ENCODE assay signal across 15 cellular contexts in the genomic region with DNA sequence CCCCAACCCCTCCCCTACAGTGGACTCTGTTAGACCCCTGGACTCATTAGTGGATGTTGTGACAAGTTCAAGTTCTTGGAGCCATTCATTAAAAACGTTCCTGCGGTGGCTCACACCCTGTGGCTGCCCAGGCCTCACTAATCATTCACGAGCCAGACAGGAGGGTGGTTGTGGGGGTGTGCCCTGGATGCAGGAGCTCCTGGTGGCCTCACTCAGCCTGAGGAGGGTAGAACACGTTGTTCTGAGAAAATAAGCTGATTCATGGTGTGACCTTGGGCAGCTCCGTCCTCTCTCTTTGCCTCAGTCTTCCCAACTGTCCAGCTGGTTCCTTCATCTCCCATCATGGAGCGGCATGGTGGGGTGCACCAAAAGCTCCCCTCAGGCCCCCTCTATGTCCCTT. TPM values are rescaled to one million over a fixed set of nuclear protein-coding genes. Genes with fewer than 3 reads are reported as not detected.
DNase-seq lines count a peak whose midpoint lies in the region; ATAC-seq, FAIRE-seq and TF ChIP-seq lines count a peak whose summit lies in the region.
"Had no signal": no experiment of that assay in that cellular context is flagged by ENCODE, and none has a peak within 500 bp of the region (broad histone marks: within the 10 kb centered on the region; RNA-seq: fewer than 3 reads in every experiment).

No MANE protein-coding gene starts in this region.

- no peak overlapping the region for H3K27ac ChIP-seq in HepG2 (ENCODE audit: extremely low read length, insufficient read depth, low read length)
- H3K27ac ChIP-seq in right lobe of liver: no peak overlapping the region
- peak overlapping the region; percentile 73 to 82 for H3K27ac ChIP-seq in kidney (ENCODE audit: low read depth in 2 of 2, low read length in 2 of 2)
- H3K27ac ChIP-seq: BLaER1 had no signal

- peaks cover 4% of the 10 kb centered on the region for H3K9me3 Mint-ChIP-seq in osteocyte (ENCODE audit: unreplicated experiment)

- intact Hi-C loops in HepG2 (cut with micrococcal nuclease; ENCODE audit: unreplicated experiment) (no loop called here), right lobe of liver (cut with DNase I) (no loop called here), kidney (cut with DNase I) (no loop called here)

- H2AFZ ChIP-seq in HepG2 (ENCODE audit: low read length): no peak overlapping the region

- no peak for TF ChIP-seq RAD21 in HepG2 (CRISPR knock-in tag; IDR thresholded peaks at IDR 0.05)

- TF ChIP-seq EP300 in HepG2 (IDR thresholded peaks at IDR 0.05; ENCODE audit: low read depth in 2 of 2, low read length in 2 of 2) (no peak), HepG2 (CRISPR knock-in tag; IDR thresholded peaks at IDR 0.05; ENCODE audit: borderline replicate concordance) (no peak)

- no peaks in the 10 kb centered on the region for H3K79me2 ChIP-seq in HepG2 (ENCODE audit: insufficient read depth, low read length)

- H3K27me3 ChIP-seq in HepG2 (ENCODE audit: control insufficient read depth in 1 of 2, insufficient read depth in 2 of 2, low read length in 2 of 2) (no peaks in the 10 kb centered on the region), right lobe of liver (no peaks in the 10 kb centered on the region)
- H3K27me3 ChIP-seq: BLaER1 had no signal

- H3K4me1 Mint-ChIP-seq in osteocyte (ENCODE audit: unreplicated experiment): no peaks in the 10 kb centered on the region
- H3K4me1 Mint-ChIP-seq: CD4-positive, CD25-positive, alpha-beta regulatory T cell had no signal

- 52% methylated on average over 6 of the region's 6 CpGs for WGBS in HepG2 (ENCODE audit: low lambda C conversion rate)
- WGBS in right lobe of liver (ENCODE audit: insufficient coverage, low coverage, low lambda C conversion rate, missing lambda C conversion rate): 100% methylated on average over 1 of the region's 6 CpGs

- H3K4me3 ChIP-seq in HepG2 (replicated peaks in 1 of 3; ENCODE audit: insufficient read depth in 1 of 3, low read depth in 2 of 3, low read length in 3 of 3) (no peak overlapping the region), right lobe of liver (no peak overlapping the region), kidney (ENCODE audit: low read length in 2 of 2) (no peak overlapping the region)
- H3K4me3 ChIP-seq: BLaER1 had no signal

- H3K4me3 Mint-ChIP-seq in osteocyte (ENCODE audit: unreplicated experiment): no peak overlapping the region
- H3K4me3 Mint-ChIP-seq: CD4-positive, CD25-positive, alpha-beta regulatory T cell had no signal

- H3K36me3 ChIP-seq in HepG2 (replicated peaks in 1 of 2; ENCODE audit: control insufficient read depth in 1 of 2, insufficient read depth in 2 of 2, low read length in 2 of 2) (peaks cover 9 to 14% of the 10 kb centered on the region in 2 experiments; a peak in 4 of 5 replicates), right lobe of liver (no peaks in the 10 kb centered on the region), kidney (ENCODE audit: control insufficient read depth in 1 of 2, insufficient read depth in 2 of 2, low read length in 2 of 2) (peaks cover 3 to 4% of the 10 kb centered on the region in 2 donors)
- H3K36me3 ChIP-seq: BLaER1 had no signal

- no peaks in the 10 kb centered on the region for H4K20me1 ChIP-seq in HepG2 (ENCODE audit: insufficient read depth, low read length)
- H4K20me1 ChIP-seq: BLaER1 had no signal

- H3K9me3 ChIP-seq in HepG2 (ENCODE audit: low read length): peaks cover 12% of the 10 kb centered on the region
- H3K9me3 ChIP-seq in right lobe of liver: no peaks in the 10 kb centered on the region
- no peaks in the 10 kb centered on the region for H3K9me3 ChIP-seq in kidney (ENCODE audit: control insufficient read depth in 1 of 2, low read length in 2 of 2)
- H3K9me3 ChIP-seq: BLaER1 had no signal

- no peak overlapping the region for H3K9ac ChIP-seq in HepG2 (ENCODE audit: insufficient read depth, low read depth, low read length)
- no peak overlapping the region for H3K9ac ChIP-seq in kidney (ENCODE audit: low read length in 2 of 2)
- H3K9ac ChIP-seq: BLaER1 had no signal

- in situ Hi-C loops in HepG2 (cut with HindIII; ENCODE audit: extremely low pct_ligation_motif_present, low pct_unique_long_range_greater_than_20kb): no loop called here

- TF ChIP-seq CTCF in HepG2 (CRISPR knock-in tag; IDR thresholded peaks at IDR 0.05) (no peak), right lobe of liver (IDR thresholded peaks at IDR 0.05) (no peak), kidney (IDR thresholded peaks at IDR 0.05; ENCODE audit: borderline replicate concordance, extremely low read depth, insufficient read depth) (no peak), osteocyte (IDR thresholded peaks at IDR 0.05) (no peak)

- CTCF ChIA-PET in HepG2 (lab: Yijun Ruan, JAX; ENCODE audit: low intra/inter-chr PET ratio, low total read pairs): no interaction called here

- POLR2A ChIA-PET in HepG2 (lab: Yijun Ruan, JAX): interaction anchor here (1.3 to 4.2 kb wide), 2 partner anchors 11 to 15 kb away, joined by 3 to 31 read pairs; a partner anchor contains a TSS

- H3K27me3 Mint-ChIP-seq in osteocyte (ENCODE audit: unreplicated experiment): peaks cover 2% of the 10 kb centered on the region

- H3K4me2 ChIP-seq in HepG2 (ENCODE audit: low read depth, low read length): no peak overlapping the region
- H3K4me2 ChIP-seq: BLaER1 had no signal

- FAIRE-seq in HepG2 (lab: Jason Lieb, UNC) (no peak), kidney (lab: Jason Lieb, UNC) (no peak)

- H3K4me1 ChIP-seq in HepG2 (ENCODE audit: insufficient read depth, low read length) (peaks cover 93% of the 10 kb centered on the region), right lobe of liver (peaks cover 0 to 11% (median 0%) of the 10 kb centered on the region in 4 donors), kidney (ENCODE audit: control insufficient read depth in 1 of 2, insufficient read depth in 1 of 2, low read depth in 1 of 2, low read length in 2 of 2) (peaks cover 8 to 32% of the 10 kb centered on the region in 2 donors)
- H3K4me1 ChIP-seq: BLaER1 had no signal

- TF ChIP-seq POLR2A in HepG2 (IDR thresholded peaks at IDR 0.05; ENCODE audit: insufficient read depth in 1 of 2, low read depth in 2 of 2, low read length in 2 of 2) (no peak), right lobe of liver (IDR thresholded peaks at IDR 0.05) (no peak)

- no peak overlapping the region for H3K27ac Mint-ChIP-seq in osteocyte (ENCODE audit: unreplicated experiment)
- H3K27ac Mint-ChIP-seq: CD4-positive, CD25-positive, alpha-beta regulatory T cell had no signal

- no peak for ATAC-seq in HepG2
- no peak for ATAC-seq in right lobe of liver
- no peak for ATAC-seq in HG03565 (IDR thresholded peaks at IDR 0.05; ENCODE audit: unreplicated experiment)
- no peak for ATAC-seq in HG03521 (IDR thresholded peaks at IDR 0.05; ENCODE audit: unreplicated experiment)
- ATAC-seq in HG02610 (IDR thresholded peaks at IDR 0.05; ENCODE audit: unreplicated experiment): no peak
- ATAC-seq: HCT116 had no signal

- no TSS peak for BruUV-seq in HepG2 (replicated peaks; lab: Mats Ljungman, UMichigan)

- no peaks in the 10 kb centered on the region for H3K36me3 Mint-ChIP-seq in osteocyte (ENCODE audit: unreplicated experiment)
- H3K36me3 Mint-ChIP-seq: CD4-positive, CD25-positive, alpha-beta regulatory T cell had no signal

- DNase-seq in HepG2 (ENCODE audit: low spot score) (no peak), right lobe of liver (no peak), kidney (no peak), osteocyte (ENCODE audit: extremely low spot score, unreplicated experiment) (peak; percentile 62)
- DNase-seq: 8988T; AML-193; CD4-positive, CD25-positive, alpha-beta regulatory T cell; DMS 273 treated with DMSO at 0.1 percent for 48 hours; IMR-90 had no signal

RNA-seq across cellular contexts. Expression of a gene that starts 16.7 kb away (rescaled TPM):
- total RNA-seq in HepG2 (2016; rRNA removed; fragmentation: Illumina TruSeq; extraction: Trizol) (27.9 and 66.5 TPM in 2 replicates), right lobe of liver (10 to 100 TPM in 3 of 6 experiments, 1 to 10 TPM in 3; 3.7 to 14.6 (median 9.3) TPM), kidney (31.5 TPM), osteocyte (1.8 and 2.1 TPM in 2 replicates)
- total RNA-seq in HepG2 (2016; cell fraction: cytosol; rRNA removed; fragmentation: Illumina TruSeq; extraction: Trizol; ENCODE audit: low read depth): 23.8 and 30.4 TPM in 2 replicates
- total RNA-seq in HepG2 (2016; cell fraction: insoluble cytoplasmic fraction; rRNA removed; fragmentation: Illumina TruSeq; extraction: Trizol): 29.2 and 65.4 TPM in 2 replicates
- 25.6 and 35.7 TPM in 2 replicates for total RNA-seq in HepG2 (2016; cell fraction: membrane; rRNA removed; fragmentation: Illumina TruSeq; extraction: Trizol)
- total RNA-seq in HepG2 (2016; cell fraction: nucleus; rRNA removed; fragmentation: Illumina TruSeq; extraction: Trizol): 59.9 and 65.1 TPM in 2 replicates
- polyA plus RNA-seq in HepG2 (2011; rRNA removed) (63.3 and 76.0 TPM in 2 replicates), kidney (ENCODE audit: insufficient read depth, low read depth, low replicate concordance) (241 TPM)
- polyA plus RNA-seq in HepG2 (2011; cell fraction: cytosol; rRNA removed): 40.8 and 74.9 TPM in 2 replicates
- polyA plus RNA-seq in HepG2 (2011; cell fraction: nucleus; rRNA removed): 88.1 and 138 TPM in 2 replicates
- polyA plus RNA-seq in HepG2 (2012): 42.2 and 59.1 TPM in 2 replicates
- polyA plus RNA-seq in HepG2 (2016; cell fraction: cytosol; fragmentation: Illumina TruSeq; extraction: Trizol; ENCODE audit: low read depth): 25.1 and 35.1 TPM in 2 replicates
- polyA plus RNA-seq in HepG2 (2016; cell fraction: insoluble cytoplasmic fraction; fragmentation: Illumina TruSeq; extraction: Trizol; ENCODE audit: low read depth): 30.5 and 31.8 TPM in 2 replicates
- polyA plus RNA-seq in HepG2 (2016; cell fraction: membrane; fragmentation: Illumina TruSeq; extraction: Trizol; ENCODE audit: low read depth): 24.6 and 30.2 TPM in 2 replicates
- 99.0 and 99.2 TPM in 2 replicates for polyA plus RNA-seq in HepG2 (2016; cell fraction: nucleus; fragmentation: Illumina TruSeq; extraction: Trizol; ENCODE audit: insufficient read depth, low read depth)
- 0.42 and 193 TPM in 2 replicates for polyA minus RNA-seq in HepG2 (2011; rRNA and poly(A)+ RNA removed; ENCODE audit: low replicate concordance)
- 32.3 and 43.5 TPM in 2 replicates for polyA minus RNA-seq in HepG2 (2011; cell fraction: cytosol; rRNA and poly(A)+ RNA removed)
- 50.4 and 63.9 TPM in 2 replicates for polyA minus RNA-seq in HepG2 (2011; cell fraction: nucleus; rRNA and poly(A)+ RNA removed)
- total RNA-seq: H4 had no signal
- polyA plus RNA-seq: CD4-positive, CD25-positive, alpha-beta regulatory T cell had no signal

RNA-seq across cellular contexts. Expression of a gene that starts 54.7 kb away (rescaled TPM):
- total RNA-seq in HepG2 (2016; rRNA removed; fragmentation: Illumina TruSeq; extraction: Trizol): 25.5 and 31.0 TPM in 2 replicates
- total RNA-seq in HepG2 (2016; cell fraction: cytosol; rRNA removed; fragmentation: Illumina TruSeq; extraction: Trizol; ENCODE audit: low read depth): 5.6 and 7.0 TPM in 2 replicates
- 26.0 and 33.1 TPM in 2 replicates for total RNA-seq in HepG2 (2016; cell fraction: insoluble cytoplasmic fraction; rRNA removed; fragmentation: Illumina TruSeq; extraction: Trizol)
- 12.6 and 14.4 TPM in 2 replicates for total RNA-seq in HepG2 (2016; cell fraction: membrane; rRNA removed; fragmentation: Illumina TruSeq; extraction: Trizol)
- total RNA-seq in HepG2 (2016; cell fraction: nucleus; rRNA removed; fragmentation: Illumina TruSeq; extraction: Trizol): 15.4 and 17.9 TPM in 2 replicates
- 11.3 and 12.9 TPM in 2 replicates for polyA plus RNA-seq in HepG2 (2011; rRNA removed)
- 9.0 and 10.2 TPM in 2 replicates for polyA plus RNA-seq in HepG2 (2011; cell fraction: cytosol; rRNA removed)
- polyA plus RNA-seq in HepG2 (2011; cell fraction: nucleus; rRNA removed): 4.4 and 5.3 TPM in 2 replicates
- 10.7 and 12.3 TPM in 2 replicates for polyA plus RNA-seq in HepG2 (2012)
- polyA plus RNA-seq in HepG2 (2016; cell fraction: cytosol; fragmentation: Illumina TruSeq; extraction: Trizol; ENCODE audit: low read depth): 3.9 and 4.7 TPM in 2 replicates
- polyA plus RNA-seq in HepG2 (2016; cell fraction: insoluble cytoplasmic fraction; fragmentation: Illumina TruSeq; extraction: Trizol; ENCODE audit: low read depth): 28.1 and 30.7 TPM in 2 replicates
- polyA plus RNA-seq in HepG2 (2016; cell fraction: membrane; fragmentation: Illumina TruSeq; extraction: Trizol; ENCODE audit: low read depth): 7.3 and 9.0 TPM in 2 replicates
- 18.2 and 18.6 TPM in 2 replicates for polyA plus RNA-seq in HepG2 (2016; cell fraction: nucleus; fragmentation: Illumina TruSeq; extraction: Trizol; ENCODE audit: insufficient read depth, low read depth)
- 9.2 and 11.2 TPM in 2 replicates for polyA minus RNA-seq in HepG2 (2011; rRNA and poly(A)+ RNA removed; ENCODE audit: low replicate concordance)
- polyA minus RNA-seq in HepG2 (2011; cell fraction: cytosol; rRNA and poly(A)+ RNA removed): 10.6 and 11.6 TPM in 2 replicates
- polyA minus RNA-seq in HepG2 (2011; cell fraction: nucleus; rRNA and poly(A)+ RNA removed): 12.6 and 13.1 TPM in 2 replicates
- total RNA-seq in right lobe of liver: 1 to 10 TPM; 3.1 to 10.0 (median 5.2) TPM
- 11.0 TPM for total RNA-seq in kidney
- 9.3 TPM for polyA plus RNA-seq in kidney (ENCODE audit: insufficient read depth, low read depth, low replicate concordance)
- 13.6 and 15.4 TPM in 2 replicates for total RNA-seq in osteocyte

Comparison
In these comparisons a context has a peak if more than half of its experiments do, and no peak if none do; other contexts are left out.
1. H3K27ac ChIP-seq: peak in kidney (2 of 2); none in HepG2 (single experiment) and right lobe of liver (0 of 3).